Comparison of ENCODE assay signal across 8 cellular contexts in genomic region chr2:197514754-197515153, GRCh38. TPM values are rescaled to one million over a fixed set of nuclear protein-coding genes. Genes with fewer than 3 reads are reported as not detected.
DNase-seq lines count a peak whose midpoint lies in the region; ATAC-seq, FAIRE-seq and TF ChIP-seq lines count a peak whose summit lies in the region.

No MANE protein-coding gene starts in this region.

- ATAC-seq in pancreas (no peak), GM21447 (IDR thresholded peaks at IDR 0.05; ENCODE audit: unreplicated experiment) (no peak)

- FAIRE-seq in pancreas (lab: Jason Lieb, UNC), result no peak

- H3K36me3 ChIP-seq in endocrine pancreas (ENCODE audit: control insufficient read depth, insufficient read depth, low read length) (no peaks in the 10 kb centered on the region), pancreas (no peaks in the 10 kb centered on the region)

- H3K27ac ChIP-seq in pancreas, result peak overlapping the region; percentile 84 to 98 (median 91)

- H3K9ac ChIP-seq in endocrine pancreas (ENCODE audit: control insufficient read depth, insufficient read depth, low read length), result peak overlapping the region; percentile 99

- H3K4me1 ChIP-seq in endocrine pancreas (ENCODE audit: control insufficient read depth, insufficient read depth, low read length), result no peaks in the 10 kb centered on the region
- peaks cover 0 to 14% (median 7%) of the 10 kb centered on the region in 3 donors for H3K4me1 ChIP-seq in pancreas

- H3K9me3 ChIP-seq in endocrine pancreas (ENCODE audit: control insufficient read depth, low read length), result no peaks in the 10 kb centered on the region
- H3K9me3 ChIP-seq in pancreas, result no peaks in the 10 kb centered on the region

- WGBS in pancreas, 2 donors, result 62 to 71% methylated on average over 3 of the region's 3 CpGs

- H3K4me3 ChIP-seq in endocrine pancreas (ENCODE audit: control insufficient read depth, insufficient read depth, low read length) (peak overlapping the region; percentile 92), pancreas (peak overlapping the region in 2 of 4 donors; percentile 82)

- DNase-seq in SHP77 treated with DMSO at 0.1 percent for 48 hours (lab: John Stamatoyannopoulos, UW), result peak; percentile 5
- no peak for DNase-seq in SHP77 (lab: John Stamatoyannopoulos, UW)
- peak; percentile 64 for DNase-seq in OCI-M1 (lab: John Stamatoyannopoulos, UW)
- no peak for DNase-seq in pancreas
- no peak for DNase-seq in activated gamma-delta T cell (lab: John Stamatoyannopoulos, UW)
- DNase-seq in COLO668 (lab: John Stamatoyannopoulos, UW; ENCODE audit: unreplicated experiment), result no peak

- intact Hi-C loops in pancreas (cut with DNase I), result no loop called here

- no peak for TF ChIP-seq CTCF in pancreas (IDR thresholded peaks at IDR 0.05)

- H3K27me3 ChIP-seq in endocrine pancreas (ENCODE audit: control insufficient read depth, insufficient read depth, low read length) (no peaks in the 10 kb centered on the region), pancreas (no peaks in the 10 kb centered on the region)

RNA-seq across cellular contexts. Expression of gene MOB4, which starts 1.1 kb away (rescaled TPM):
- total RNA-seq in pancreas, result 1 to 10 TPM; 4.6 to 9.7 (median 6.9) TPM
- polyA plus RNA-seq in pancreas, result 10 to 100 TPM in 1 of 2 donors, 1 to 10 TPM in 1; 6.1 to 18.3 TPM

RNA-seq across cellular contexts. Expression of gene HSPE1, which starts 14.6 kb away (rescaled TPM):
- 10 to 100 TPM; 17.1 to 51.9 (median 31.2) TPM for total RNA-seq in pancreas
- 10 to 100 TPM; 87.4 to 98.6 TPM for polyA plus RNA-seq in pancreas

RNA-seq across cellular contexts. Expression of gene HSPD1, which starts 15.1 kb away (rescaled TPM):
- 100 to 1,000 TPM; 114 to 181 (median 137) TPM for total RNA-seq in pancreas
- 100 to 1,000 TPM in 1 of 2 donors, 10 to 100 TPM in 1; 94.8 to 145 TPM for polyA plus RNA-seq in pancreas

Comparison
In these comparisons a context has a peak if more than half of its experiments do, and no peak if none do; other contexts are left out.
1. DNase-seq: peak in SHP77 treated with DMSO at 0.1 percent for 48 hours (single experiment) and OCI-M1 (single experiment); none in SHP77 (0 of 2), pancreas (0 of 6), activated gamma-delta T cell (single experiment) and COLO668 (single experiment).